ENCODE assay signal across 8 cellular contexts in the genomic region with DNA sequence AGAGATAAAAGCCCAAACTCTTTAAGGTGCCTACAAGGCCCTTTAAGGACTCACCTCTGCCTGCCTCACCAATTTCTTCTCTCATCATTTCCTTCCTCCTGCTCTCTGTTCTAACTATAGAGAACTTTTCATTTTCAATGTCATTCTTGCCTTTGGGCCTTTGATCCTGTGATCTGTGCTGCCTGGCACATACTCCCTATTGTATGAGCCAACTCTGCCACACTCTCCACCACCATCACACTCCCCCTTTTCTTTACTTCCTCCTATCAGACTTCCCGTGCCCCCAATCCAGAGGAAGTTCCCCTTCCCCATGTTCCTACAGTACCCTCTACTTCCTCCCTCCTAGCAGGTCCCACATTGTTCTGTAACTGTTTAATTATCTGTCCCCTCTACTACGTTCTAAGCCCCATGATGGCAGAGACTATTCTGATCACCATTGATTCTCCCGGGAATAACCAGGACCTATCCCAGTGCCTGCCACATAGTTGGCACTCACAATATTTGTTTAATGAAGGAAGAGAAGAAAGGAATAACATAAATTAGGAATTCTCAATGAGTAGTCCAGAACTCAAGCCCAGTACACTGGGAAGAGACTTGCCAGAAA. TPM values are rescaled to one million over a fixed set of nuclear protein-coding genes. Genes with fewer than 3 reads are reported as not detected.
DNase-seq lines count a peak whose midpoint lies in the region; TF ChIP-seq lines count a peak whose summit lies in the region.

No MANE protein-coding gene starts in this region.

- H3K27me3 ChIP-seq in ACC112 (ENCODE audit: insufficient read depth, low read length), result no peaks in the 10 kb centered on the region
- no peaks in the 10 kb centered on the region for H3K27me3 ChIP-seq in DOHH2 (ENCODE audit: control insufficient read depth, low read length)
- no peaks in the 10 kb centered on the region for H3K27me3 ChIP-seq in ascending aorta
- H3K27me3 ChIP-seq in muscle layer of duodenum (ENCODE audit: low read depth, low read length), result no peaks in the 10 kb centered on the region

- H3K4me2 ChIP-seq in DOHH2 (ENCODE audit: low read length), result peak overlapping the region; percentile 24

- peaks cover 32% of the 10 kb centered on the region for H3K4me1 ChIP-seq in ACC112 (ENCODE audit: control insufficient read depth, insufficient read depth, low read length, unreplicated experiment)
- H3K4me1 ChIP-seq in DOHH2 (ENCODE audit: control insufficient read depth, low read length), result peaks cover 97% of the 10 kb centered on the region
- H3K4me1 ChIP-seq in ascending aorta, result peaks cover 8 to 39% of the 10 kb centered on the region in 2 donors
- H3K4me1 ChIP-seq in muscle layer of duodenum (ENCODE audit: control insufficient read depth in 1 of 2, insufficient read depth in 2 of 2, low read length in 2 of 2), result peaks cover 23 to 40% of the 10 kb centered on the region in 2 donors

- H3K9me3 ChIP-seq in DOHH2 (ENCODE audit: control insufficient read depth, insufficient read depth, low read length) (no peaks in the 10 kb centered on the region), ascending aorta (no peaks in the 10 kb centered on the region), muscle layer of duodenum (ENCODE audit: control insufficient read depth in 1 of 2, low read length in 2 of 2) (no peaks in the 10 kb centered on the region)

- no peak for DNase-seq in ascending aorta (ENCODE audit: low spot score in 2 of 2)
- DNase-seq in stimulated activated naive CD4-positive, alpha-beta T cell treated with Interleukin-2 at 50 U/mL for 16 hours (lab: John Stamatoyannopoulos, UW), result no peak
- DNase-seq in mesenteric fat pad (ENCODE audit: low spot score), result no peak
- DNase-seq in DMS114 treated with DMSO at 0.1 percent for 48 hours (lab: John Stamatoyannopoulos, UW; ENCODE audit: unreplicated experiment), result no peak
- DNase-seq in AG08395 (ENCODE audit: low spot score), result no peak

- H3F3A ChIP-seq in DOHH2 (ENCODE audit: control insufficient read depth, insufficient read depth), result no peaks in the 10 kb centered on the region

- H3K36me3 ChIP-seq in ACC112 (ENCODE audit: insufficient read depth, low read length), result no peaks in the 10 kb centered on the region
- H3K36me3 ChIP-seq in DOHH2 (ENCODE audit: control insufficient read depth, low read length), result peaks cover 95% of the 10 kb centered on the region
- H3K36me3 ChIP-seq in ascending aorta, result no peaks in the 10 kb centered on the region
- no peaks in the 10 kb centered on the region for H3K36me3 ChIP-seq in muscle layer of duodenum (ENCODE audit: control insufficient read depth in 1 of 2, insufficient read depth in 2 of 2, low read length in 2 of 2)

- H3K27ac ChIP-seq in ACC112 (ENCODE audit: low read depth, low read length), result peak overlapping the region; percentile 62
- no peak overlapping the region for H3K27ac ChIP-seq in DOHH2 (ENCODE audit: low read depth, low read length)
- peak overlapping the region; percentile 42 to 76 for H3K27ac ChIP-seq in ascending aorta
- peak overlapping the region; percentile 92 for H3K27ac ChIP-seq in muscle layer of duodenum (ENCODE audit: low read length)

- TF ChIP-seq CTCF in DOHH2 (IDR thresholded peaks at IDR 0.05; ENCODE audit: low read depth, low read length, poor library complexity, severe bottlenecking) (no peak), ascending aorta (IDR thresholded peaks at IDR 0.05) (no peak)

- no peak overlapping the region for H2AFZ ChIP-seq in ACC112 (ENCODE audit: low read length, unreplicated experiment)

- intact Hi-C loops in ascending aorta (cut with DNase I), result no loop called here

- H3K4me3 ChIP-seq in ACC112 (ENCODE audit: low read depth, low read length) (peak overlapping the region; percentile 8; the same call in 1 of the 2 replicates), DOHH2 (ENCODE audit: low read length) (0 out of 2 replicates have a peak overlapping the region, but pooled peaks have one; percentile 5), ascending aorta (no peak overlapping the region), muscle layer of duodenum (ENCODE audit: low read depth in 1 of 2, low read length in 2 of 2) (peak overlapping the region in 1 of 2 donors; percentile 12)

- H3K79me2 ChIP-seq in ACC112 (ENCODE audit: control insufficient read depth, insufficient read depth, low read length, unreplicated experiment) (no peaks in the 10 kb centered on the region), DOHH2 (ENCODE audit: control insufficient read depth, low read length) (peaks cover 100% of the 10 kb centered on the region)

- peaks cover 15% of the 10 kb centered on the region; the same call in 1 of the 2 replicates for H4K20me1 ChIP-seq in DOHH2 (ENCODE audit: control insufficient read depth, insufficient read depth, low read depth, low read length)

- no peaks in the 10 kb centered on the region for H3K9me2 ChIP-seq in DOHH2 (replicated peaks; ENCODE audit: control insufficient read depth, low read length)

RNA-seq across cellular contexts. Expression of a gene that starts 27.6 kb away (rescaled TPM):
- total RNA-seq in ascending aorta (11.7 TPM), mesenteric fat pad (9.4 TPM)

Comparison
In these comparisons a context has a peak if more than half of its experiments do, and no peak if none do; other contexts are left out.
1. H3K4me3 ChIP-seq: peak in ACC112 (single experiment) and DOHH2 (single experiment); none in ascending aorta (0 of 2).